Comparison of ENCODE assay signal across 1 cellular context in genomic region chr3:183784503-183784902, GRCh38. TPM values are rescaled to one million over a fixed set of nuclear protein-coding genes. Genes with fewer than 3 reads are reported as not detected.
"Had no signal": no experiment of that assay in that cellular context is flagged by ENCODE, and none has a peak within 500 bp of the region (broad histone marks: within the 10 kb centered on the region; RNA-seq: fewer than 3 reads in every experiment).

No MANE protein-coding gene starts in this region.

RNA-seq across cellular contexts. Expression of gene MAP6D1, which starts 40.9 kb away (rescaled TPM):
- polyA plus RNA-seq: naive thymus-derived CD4-positive, alpha-beta T cell had no signal
